8 cellular contexts compared by ENCODE assay signal in genomic region chr10:86401588-86402282, GRCh38. TPM values are rescaled to one million over a fixed set of nuclear protein-coding genes. Genes with fewer than 3 reads are reported as not detected.
A peak's percentile ranks its signal among the peaks of the same experiment; 100 is the strongest.
DNase-seq lines count a peak whose midpoint lies in the region; ATAC-seq lines count a peak whose summit lies in the region.

No MANE protein-coding gene starts in this region.

- H3K4me1 Mint-ChIP-seq in activated naive CD8-positive, alpha-beta T cell treated with anti-CD3 and anti-CD28 coated beads for 36 hours, result peaks cover 22% of the 10 kb centered on the region
- H3K4me1 Mint-ChIP-seq in stimulated activated naive B cell treated with anti-CD40 and anti-IgM and Interleukin-4, amounts not matched to agents 10 μg/mL and 1 μg/mL and 100 μg/mL, for 72 hours, result peaks cover 15 to 25% of the 10 kb centered on the region in 2 donors

- H3K9me3 Mint-ChIP-seq in activated naive CD8-positive, alpha-beta T cell treated with anti-CD3 and anti-CD28 coated beads for 36 hours, result peaks cover 3% of the 10 kb centered on the region
- no peaks in the 10 kb centered on the region for H3K9me3 Mint-ChIP-seq in stimulated activated naive B cell treated with anti-CD40 and anti-IgM and Interleukin-4, amounts not matched to agents 10 μg/mL and 1 μg/mL and 100 μg/mL, for 72 hours

- peak overlapping the region; percentile 83 for H3K4me3 Mint-ChIP-seq in activated naive CD8-positive, alpha-beta T cell treated with anti-CD3 and anti-CD28 coated beads for 36 hours
- peak overlapping the region; percentile 88 to 92 for H3K4me3 Mint-ChIP-seq in stimulated activated naive B cell treated with anti-CD40 and anti-IgM and Interleukin-4, amounts not matched to agents 10 μg/mL and 1 μg/mL and 100 μg/mL, for 72 hours

- peak overlapping the region; percentile 62 for H3K27ac Mint-ChIP-seq in activated naive CD8-positive, alpha-beta T cell treated with anti-CD3 and anti-CD28 coated beads for 36 hours
- H3K27ac Mint-ChIP-seq in stimulated activated naive B cell treated with anti-CD40 and anti-IgM and Interleukin-4, amounts not matched to agents 10 μg/mL and 1 μg/mL and 100 μg/mL, for 72 hours, result peak overlapping the region; percentile 90

- H3K27me3 Mint-ChIP-seq in activated naive CD8-positive, alpha-beta T cell treated with anti-CD3 and anti-CD28 coated beads for 36 hours, result no peaks in the 10 kb centered on the region
- H3K27me3 Mint-ChIP-seq in stimulated activated naive B cell treated with anti-CD40 and anti-IgM and Interleukin-4, amounts not matched to agents 10 μg/mL and 1 μg/mL and 100 μg/mL, for 72 hours, result peaks cover 14 to 25% of the 10 kb centered on the region in 2 donors

- peak; percentile 64 for DNase-seq in stimulated activated CD4-positive, alpha-beta T cell treated with anti-CD3 and anti-CD28 coated beads, Interleukin-2, amount 100 ng/mL, for 4 hours (ENCODE audit: low read depth)
- no peak for DNase-seq in stimulated activated CD4-positive, alpha-beta T cell treated with anti-CD3 and anti-CD28 coated beads, Interleukin-2, amount 100 ng/mL, for 48 hours
- peak; percentile 33 for DNase-seq in activated naive CD8-positive, alpha-beta T cell treated with anti-CD3 and anti-CD28 coated beads for 36 hours
- DNase-seq in iris pigment epithelial cell (ENCODE audit: low read depth) (peak; percentile 39), HuH-7 (ENCODE audit: low spot score) (no peak)
- no peak for DNase-seq in stimulated activated naive B cell treated with anti-CD40 and anti-IgM and Interleukin-4, amounts not matched to agents 10 μg/mL and 1 μg/mL and 100 μg/mL, for 72 hours

- peaks cover 5% of the 10 kb centered on the region for H3K36me3 Mint-ChIP-seq in activated naive CD8-positive, alpha-beta T cell treated with anti-CD3 and anti-CD28 coated beads for 36 hours
- no peaks in the 10 kb centered on the region for H3K36me3 Mint-ChIP-seq in stimulated activated naive B cell treated with anti-CD40 and anti-IgM and Interleukin-4, amounts not matched to agents 10 μg/mL and 1 μg/mL and 100 μg/mL, for 72 hours

- ATAC-seq in stimulated activated naive B cell treated with anti-CD40 and anti-IgM and Interleukin-4, amounts not matched to agents 10 μg/mL and 1 μg/mL and 100 μg/mL, for 72 hours (replicated peaks), result no peak
- ATAC-seq in HG03175 (IDR thresholded peaks at IDR 0.05; ENCODE audit: unreplicated experiment) (no peak), HG03460 (IDR thresholded peaks at IDR 0.05; ENCODE audit: unreplicated experiment) (no peak)

RNA-seq across cellular contexts. Expression of gene GRID1, which starts 35.1 kb away (rescaled TPM):
- total RNA-seq in activated naive CD8-positive, alpha-beta T cell treated with anti-CD3 and anti-CD28 coated beads for 36 hours, result not detected

Comparison
In these comparisons a context has a peak if more than half of its experiments do, and no peak if none do; other contexts are left out.
1. DNase-seq: peak in stimulated activated CD4-positive, alpha-beta T cell treated with anti-CD3 and anti-CD28 coated beads, Interleukin-2, amount 100 ng/mL, for 4 hours (single experiment), activated naive CD8-positive, alpha-beta T cell treated with anti-CD3 and anti-CD28 coated beads for 36 hours (single experiment) and iris pigment epithelial cell (single experiment); none in stimulated activated CD4-positive, alpha-beta T cell treated with anti-CD3 and anti-CD28 coated beads, Interleukin-2, amount 100 ng/mL, for 48 hours (0 of 2), stimulated activated naive B cell treated with anti-CD40 and anti-IgM and Interleukin-4, amounts not matched to agents 10 μg/mL and 1 μg/mL and 100 μg/mL, for 72 hours (single experiment) and HuH-7 (single experiment).